36 cellular contexts compared by ENCODE assay signal in the genomic region with DNA sequence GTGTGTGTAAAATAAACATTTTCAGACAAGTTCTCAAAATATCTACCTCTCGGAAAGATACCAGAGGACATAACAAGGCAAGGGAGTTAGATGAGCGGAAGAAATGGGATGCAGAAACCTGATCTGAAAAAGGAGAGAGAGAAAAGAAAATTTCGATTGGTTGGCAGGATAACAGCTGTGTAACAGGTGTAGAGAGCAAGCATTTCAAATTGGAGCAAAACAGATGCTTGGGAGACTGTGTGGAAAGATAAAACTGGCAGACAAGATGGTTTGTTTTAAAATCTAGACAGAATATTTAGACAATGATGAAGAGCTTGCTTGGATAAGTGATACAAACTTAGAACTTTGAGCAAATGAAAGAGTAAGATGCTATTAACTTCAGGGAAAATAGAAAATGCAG. TPM values are rescaled to one million over a fixed set of nuclear protein-coding genes. Genes with fewer than 3 reads are reported as not detected.
"Had no signal": no experiment of that assay in that cellular context is flagged by ENCODE, and none has a peak within 500 bp of the region (broad histone marks: within the 10 kb centered on the region; RNA-seq: fewer than 3 reads in every experiment).

No MANE protein-coding gene starts in this region.

- ATAC-seq: activated CD8-positive, alpha-beta T cell treated with anti-CD3 and anti-CD28 coated beads for 36 hours; activated naive CD4-positive, alpha-beta T cell treated with anti-CD3 and anti-CD28 coated beads, Interleukin-2, amount 50 U/mL, for 72 hours; activated T-cell treated with anti-CD3 and anti-CD28 coated beads, Interleukin-2, amount 50 U/mL, for 4 hours; activated T-cell treated with anti-CD3 and anti-CD28 coated beads, Interleukin-2, amount 50 U/mL, for 72 hours; activated T-helper 17 cell treated with anti-CD3 and anti-CD28 coated beads, Interleukin-2, amount 50 U/mL, for 72 hours; body of pancreas had no signal

- H3K27me3 Mint-ChIP-seq: activated B cell treated with CpG ODN at 0.5 μM for 24 hours; activated CD4-positive, alpha-beta memory T cell treated with anti-CD3 and anti-CD28 coated beads for 36 hours; activated CD4-positive, alpha-beta T cell treated with anti-CD3 and anti-CD28 coated beads, Interleukin-2, amount 10 ng/mL, durations not matched to agents 24 days and 14 days; activated CD8-positive, alpha-beta T cell treated with anti-CD3 and anti-CD28 coated beads for 36 hours; activated naive CD8-positive, alpha-beta T cell treated with anti-CD3 and anti-CD28 coated beads for 36 hours; activated T-helper 17 cell treated with anti-CD3 and anti-CD28 coated beads, Interleukin-2, amount 50 U/mL, for 72 hours had no signal

- H3K36me3 Mint-ChIP-seq: activated CD4-positive, alpha-beta memory T cell treated with anti-CD3 and anti-CD28 coated beads for 36 hours; activated naive CD8-positive, alpha-beta T cell treated with anti-CD3 and anti-CD28 coated beads for 36 hours had no signal

- H3K27me3 ChIP-seq: adrenal gland, body of pancreas, brain microvascular endothelial cell, breast epithelium had no signal

- H3K27ac ChIP-seq: adrenal gland, body of pancreas, brain microvascular endothelial cell, breast epithelium, VCaP had no signal

- H3K4me3 ChIP-seq: adrenal gland, body of pancreas, breast epithelium had no signal

- H3K4me1 Mint-ChIP-seq: activated B cell treated with CpG ODN at 0.5 μM for 24 hours; activated CD4-positive, alpha-beta T cell treated with anti-CD3 and anti-CD28 coated beads, Interleukin-2, amount 10 ng/mL, durations not matched to agents 24 days and 14 days; activated naive CD8-positive, alpha-beta T cell treated with anti-CD3 and anti-CD28 coated beads for 36 hours; activated T-helper 17 cell treated with anti-CD3 and anti-CD28 coated beads, Interleukin-2, amount 50 U/mL, for 72 hours had no signal

- H3K4me1 ChIP-seq: adrenal gland, body of pancreas, breast epithelium had no signal

- H3K9me3 ChIP-seq: adrenal gland, body of pancreas, breast epithelium had no signal

- H3K36me3 ChIP-seq: adrenal gland, brain microvascular endothelial cell, breast epithelium had no signal

- H3K4me3 Mint-ChIP-seq: activated B cell treated with CpG ODN at 0.5 μM for 24 hours; activated CD4-positive, alpha-beta memory T cell treated with anti-CD3 and anti-CD28 coated beads for 36 hours; activated CD4-positive, alpha-beta T cell treated with anti-CD3 and anti-CD28 coated beads, Interleukin-2, amount 10 ng/mL, durations not matched to agents 24 days and 14 days; activated CD8-positive, alpha-beta T cell treated with anti-CD3 and anti-CD28 coated beads for 36 hours; activated naive CD4-positive, alpha-beta T cell treated with anti-CD3 and anti-CD28 coated beads for 36 hours; activated naive CD8-positive, alpha-beta T cell treated with anti-CD3 and anti-CD28 coated beads for 36 hours; activated T-cell treated with anti-CD3 and anti-CD28 coated beads, Interleukin-2, amount 50 U/mL, for 4 hours; activated T-cell treated with anti-CD3 and anti-CD28 coated beads, Interleukin-2, amount 50 U/mL, for 72 hours; activated T-helper 1 cell treated with anti-CD3 and anti-CD28 coated beads, Interleukin-12 subunit alpha, Interleukin-12 subunit beta, Interleukin-2, Interleukin-4 antibody, amounts not matched to agents 30 ng/mL and 10 ng/mL and 1 ng/mL, durations not matched to agents 14 hours and 24 hours and 36 hours; activated T-helper 17 cell treated with anti-CD3 and anti-CD28 coated beads, Interleukin-2, amount 50 U/mL, for 72 hours; T-helper 1 cell treated with Interleukin-12 subunit alpha and Interleukin-12 subunit beta and Interleukin-4 antibody, amounts not matched to agents 30 μg/mL and 1 μg/mL, for 36 hours; T-helper 2 cell treated with Interferon-gamma antibody and Interleukin-4, amounts not matched to agents 5 μg/mL and 100 μg/mL, for 36 hours had no signal

- DNase-seq: activated B cell treated with CpG ODN at 0.5 μM for 24 hours; activated CD4-positive, alpha-beta memory T cell treated with anti-CD3 and anti-CD28 coated beads for 36 hours; activated CD4-positive, alpha-beta T cell treated with anti-CD3 and anti-CD28 coated beads for 4 hours; activated CD4-positive, alpha-beta T cell treated with anti-CD3 and anti-CD28 coated beads, Interleukin-2, amount 10 ng/mL, durations not matched to agents 24 days and 14 days; activated CD4-positive, alpha-beta T cell treated with anti-CD3 and anti-CD28 coated beads, Interleukin-2, amount 50 U/mL, for 1 hour; activated CD4-positive, alpha-beta T cell treated with anti-CD3 and anti-CD28 coated beads, Interleukin-2, amount 50 U/mL, for 4 hours; activated CD4-positive, CD25-positive, alpha-beta regulatory T cell treated with anti-CD3 and anti-CD28 coated beads, Interleukin-2, amount 50 U/mL, for 72 hours; activated CD8-positive, alpha-beta memory T cell treated with anti-CD3 and anti-CD28 coated beads, Interleukin-2, amount 50 U/mL, for 4 hours; activated CD8-positive, alpha-beta T cell treated with anti-CD3 and anti-CD28 coated beads for 36 hours; activated effector memory CD4-positive, alpha-beta T cell treated with anti-CD3 and anti-CD28 coated beads, Interleukin-2, amount 50 U/mL, for 16 hours; activated gamma-delta T cell treated with Interleukin-2 at 50 U/mL for 16 hours; activated naive CD4-positive, alpha-beta T cell; activated naive CD4-positive, alpha-beta T cell treated with anti-CD3 and anti-CD28 coated beads for 36 hours; activated naive CD4-positive, alpha-beta T cell treated with anti-CD3 and anti-CD28 coated beads, Interleukin-2, amount 50 U/mL, for 16 hours; activated naive CD8-positive, alpha-beta T cell treated with anti-CD3 and anti-CD28 coated beads for 36 hours; activated T-cell treated with anti-CD3 and anti-CD28 coated beads for 4 hours; activated T-cell treated with anti-CD3 and anti-CD28 coated beads, Interleukin-2, amount 50 U/mL, for 1 hour; activated T-cell treated with anti-CD3 and anti-CD28 coated beads, Interleukin-2, amount 50 U/mL, for 4 hours; activated T-cell treated with anti-CD3 and anti-CD28 coated beads, Interleukin-2, amount 50 U/mL, for 72 hours; adrenal gland; amniotic stem cell; aorta; body of pancreas; brain microvascular endothelial cell; central memory CD4-positive, alpha-beta T cell; T-helper 2 cell; T-helper 9 cell had no signal

- H3K27ac Mint-ChIP-seq: activated B cell treated with CpG ODN at 0.5 μM for 24 hours; activated CD4-positive, alpha-beta memory T cell treated with anti-CD3 and anti-CD28 coated beads for 36 hours; activated CD4-positive, alpha-beta T cell treated with anti-CD3 and anti-CD28 coated beads, Interleukin-2, amount 10 ng/mL, durations not matched to agents 24 days and 14 days; activated CD8-positive, alpha-beta T cell treated with anti-CD3 and anti-CD28 coated beads for 36 hours; activated naive CD4-positive, alpha-beta T cell treated with anti-CD3 and anti-CD28 coated beads for 36 hours; activated naive CD8-positive, alpha-beta T cell treated with anti-CD3 and anti-CD28 coated beads for 36 hours; activated T-cell treated with anti-CD3 and anti-CD28 coated beads, Interleukin-2, amount 50 U/mL, for 72 hours; activated T-helper 1 cell treated with anti-CD3 and anti-CD28 coated beads, Interleukin-12 subunit alpha, Interleukin-12 subunit beta, Interleukin-2, Interleukin-4 antibody, amounts not matched to agents 30 ng/mL and 10 ng/mL and 1 ng/mL, durations not matched to agents 14 hours and 24 hours and 36 hours; activated T-helper 17 cell treated with anti-CD3 and anti-CD28 coated beads, Interleukin-2, amount 50 U/mL, for 72 hours; T-helper 1 cell treated with Interleukin-12 subunit alpha and Interleukin-12 subunit beta and Interleukin-4 antibody, amounts not matched to agents 30 μg/mL and 1 μg/mL, for 36 hours; T-helper 2 cell treated with Interferon-gamma antibody and Interleukin-4, amounts not matched to agents 5 μg/mL and 100 μg/mL, for 36 hours had no signal

- H3K9me3 Mint-ChIP-seq: activated CD4-positive, alpha-beta T cell treated with anti-CD3 and anti-CD28 coated beads, Interleukin-2, amount 10 ng/mL, durations not matched to agents 24 days and 14 days; activated CD8-positive, alpha-beta T cell treated with anti-CD3 and anti-CD28 coated beads for 36 hours had no signal

RNA-seq across cellular contexts. Expression of a gene that starts 20.2 kb away (rescaled TPM):
- total RNA-seq: activated B cell treated with CpG ODN at 0.5 μM for 24 hours; activated CD4-positive, alpha-beta memory T cell treated with anti-CD3 and anti-CD28 coated beads for 36 hours; activated CD4-positive, alpha-beta T cell treated with anti-CD3 and anti-CD28 coated beads, Interleukin-2, amount 10 ng/mL, durations not matched to agents 24 days and 14 days; activated CD8-positive, alpha-beta memory T cell treated with anti-CD3 and anti-CD28 coated beads for 36 hours; activated CD8-positive, alpha-beta T cell treated with anti-CD3 and anti-CD28 coated beads for 36 hours; activated naive CD4-positive, alpha-beta T cell treated with anti-CD3 and anti-CD28 coated beads for 36 hours; activated naive CD4-positive, alpha-beta T cell treated with anti-CD3 and anti-CD28 coated beads, Interleukin-2, amount 50 U/mL, for 72 hours; activated naive CD8-positive, alpha-beta T cell treated with anti-CD3 and anti-CD28 coated beads for 36 hours; activated T-cell treated with anti-CD3 and anti-CD28 coated beads, Interleukin-2, amount 50 U/mL, for 4 hours; activated T-cell treated with anti-CD3 and anti-CD28 coated beads, Interleukin-2, amount 50 U/mL, for 72 hours; activated T-helper 1 cell treated with anti-CD3 and anti-CD28 coated beads, Interleukin-12 subunit alpha, Interleukin-12 subunit beta, Interleukin-2, Interleukin-4 antibody, amounts not matched to agents 30 ng/mL and 10 ng/mL and 1 ng/mL, durations not matched to agents 14 hours and 24 hours and 36 hours; activated T-helper 17 cell treated with anti-CD3 and anti-CD28 coated beads, Interleukin-2, amount 50 U/mL, for 72 hours; cardiac septum had no signal
